11 cellular contexts compared by ENCODE assay signal in genomic region chr1:147597010-147597409, GRCh38.
"Had no signal": no experiment of that assay in that cellular context is flagged by ENCODE, and none has a peak within 500 bp of the region (broad histone marks: within the 10 kb centered on the region; RNA-seq: fewer than 3 reads in every experiment).

No MANE protein-coding gene starts in this region.

- H3K27ac ChIP-seq: GM23248, HL-60 had no signal

- H3K36me3 Mint-ChIP-seq: IgD-negative memory B cell had no signal

- H3K9me3 Mint-ChIP-seq: H9, HFFc6, IgD-negative memory B cell had no signal

- FAIRE-seq: H1, H54, HepG2 had no signal

- ATAC-seq: HepG2 had no signal

- H3K27ac Mint-ChIP-seq: H9, HFFc6, IgD-negative memory B cell had no signal

- H3K4me3 Mint-ChIP-seq: HFFc6 had no signal

- H3K4me3 ChIP-seq: GM23248 had no signal

- DNase-seq: GM23248, H9, HCEC 1CT, HFFc6, Kasumi-1, KBM-7 had no signal
